Comparison of ENCODE assay signal across 36 cellular contexts in the genomic region with DNA sequence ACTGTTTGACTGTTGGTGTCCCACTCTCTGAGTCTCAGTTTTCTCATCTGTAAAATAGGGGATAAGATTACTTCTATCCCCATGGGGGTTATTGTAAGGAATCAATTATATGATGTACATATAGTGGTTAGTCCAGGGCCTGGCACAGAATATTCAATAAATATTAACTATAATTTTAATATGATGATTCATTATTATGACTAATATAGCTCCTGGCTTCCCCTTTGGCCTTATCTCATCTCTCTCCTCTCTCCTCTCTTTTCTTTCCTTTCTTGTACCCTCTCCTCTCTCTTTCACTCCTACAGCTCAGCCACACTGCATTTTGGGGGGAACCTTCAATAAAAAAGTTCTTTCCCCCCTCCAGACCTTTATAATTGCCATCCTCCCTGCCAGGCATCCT. TPM values are rescaled to one million over a fixed set of nuclear protein-coding genes. Genes with fewer than 3 reads are reported as not detected.
"Had no signal": no experiment of that assay in that cellular context is flagged by ENCODE, and none has a peak within 500 bp of the region (broad histone marks: within the 10 kb centered on the region; RNA-seq: fewer than 3 reads in every experiment).

No MANE protein-coding gene starts in this region.

- H3K9me3 ChIP-seq: MG63 had no signal

- ATAC-seq: activated T-cell treated with anti-CD3 and anti-CD28 coated beads, Interleukin-2, amount 50 U/mL, for 4 hours; Right ventricle myocardium inferior had no signal

- H3K27me3 ChIP-seq: brain microvascular endothelial cell, MG63 had no signal

- H3K4me2 ChIP-seq: PC-9 had no signal

- H3K27ac ChIP-seq: brain microvascular endothelial cell, PC-9, RWPE1, VCaP had no signal

- H3K36me3 ChIP-seq: brain microvascular endothelial cell, MG63 had no signal

- H3K4me3 ChIP-seq: MG63, PC-9 had no signal

- DNase-seq: activated B cell treated with CpG ODN at 0.5 μM for 24 hours; activated CD4-positive, alpha-beta memory T cell treated with anti-CD3 and anti-CD28 coated beads for 36 hours; activated CD4-positive, alpha-beta T cell treated with anti-CD3 and anti-CD28 coated beads for 4 hours; activated CD4-positive, alpha-beta T cell treated with anti-CD3 and anti-CD28 coated beads, Interleukin-2, amount 50 U/mL, for 1 hour; activated CD4-positive, CD25-positive, alpha-beta regulatory T cell treated with anti-CD3 and anti-CD28 coated beads, Interleukin-2, amount 50 U/mL, for 72 hours; activated CD8-positive, alpha-beta memory T cell treated with anti-CD3 and anti-CD28 coated beads, Interleukin-2, amount 50 U/mL, for 4 hours; activated effector memory CD4-positive, alpha-beta T cell treated with Interleukin-2 at 50 U/mL for 16 hours; activated naive CD4-positive, alpha-beta T cell treated with anti-CD3 and anti-CD28 coated beads, Interleukin-2, amount 50 U/mL, for 16 hours; activated naive CD8-positive, alpha-beta T cell treated with anti-CD3 and anti-CD28 coated beads for 36 hours; activated T-cell treated with anti-CD3 and anti-CD28 coated beads for 4 hours; activated T-cell treated with anti-CD3 and anti-CD28 coated beads, Interleukin-2, amount 50 U/mL, for 4 hours; amniotic stem cell; aorta; brain microvascular endothelial cell; Karpas-422; KBM-7; MG63; NCI-H1092; NCI-H1436 treated with DMSO at 0.1 percent for 48 hours; NCI-H1694 treated with DMSO at 0.1 percent for 48 hours; NCI-H2029; NCI-H2107; NCI-H2171; NCI-H510A; NCI-H526; NCI-H748 treated with DMSO at 0.1 percent for 48 hours; NK-92 treated with Interleukin-12 subunit alpha and Interleukin-12 subunit beta, amount 100 ng/mL, for 24 hours; PC-9; SIG-M5; T1000 had no signal

- H2AFZ ChIP-seq: PC-9 had no signal

RNA-seq across cellular contexts. Expression of a gene that starts 21.1 kb away (rescaled TPM):
- total RNA-seq: activated B cell treated with CpG ODN at 0.5 μM for 24 hours; activated CD4-positive, alpha-beta memory T cell treated with anti-CD3 and anti-CD28 coated beads for 36 hours; activated naive CD8-positive, alpha-beta T cell treated with anti-CD3 and anti-CD28 coated beads for 36 hours; activated T-cell treated with anti-CD3 and anti-CD28 coated beads, Interleukin-2, amount 50 U/mL, for 4 hours; PC-9; T-helper 1 cell treated with Interleukin-12 subunit alpha and Interleukin-12 subunit beta and Interleukin-4 antibody, amounts not matched to agents 30 ng/mL and 1 ng/mL, for 36 hours; T-helper 2 cell treated with Interferon-gamma antibody and Interleukin-4, amounts not matched to agents 100 ng/mL and 5 ng/mL, for 36 hours had no signal
- polyA plus RNA-seq: aorta, IgD-negative memory B cell had no signal
